ENCODE assay signal across 14 cellular contexts in genomic region chr17:74276561-74277009, GRCh38. TPM values are rescaled to one million over a fixed set of nuclear protein-coding genes. Genes with fewer than 3 reads are reported as not detected.
DNase-seq lines count a peak whose midpoint lies in the region; TF ChIP-seq lines count a peak whose summit lies in the region.
"Had no signal": no experiment of that assay in that cellular context is flagged by ENCODE, and none has a peak within 500 bp of the region (broad histone marks: within the 10 kb centered on the region; RNA-seq: fewer than 3 reads in every experiment).

No MANE protein-coding gene starts in this region.

- no peaks in the 10 kb centered on the region for H3K36me3 ChIP-seq in tibial nerve
- H3K36me3 ChIP-seq: HAP-1 had no signal

- no peak for TF ChIP-seq POLR2A in tibial nerve (IDR thresholded peaks at IDR 0.05)

- no peaks in the 10 kb centered on the region for H3K9me3 ChIP-seq in tibial nerve
- H3K9me3 ChIP-seq: HAP-1 had no signal

- TF ChIP-seq EP300 in tibial nerve (IDR thresholded peaks at IDR 0.05): peak in 1 of 2 donors; percentile 58

- H3K4me1 Mint-ChIP-seq in activated naive CD4-positive, alpha-beta T cell treated with anti-CD3 and anti-CD28 coated beads, Interleukin-2, amount 10 ng/mL, durations not matched to agents 7 days and 5 days: peaks cover 82% of the 10 kb centered on the region
- peaks cover 65% of the 10 kb centered on the region for H3K4me1 Mint-ChIP-seq in dendritic cell treated with granulocyte-macrophage colony-stimulating factor and Interleukin-4, amounts not matched to agents 40 ng/mL and 50 ng/mL, for 4 days (ENCODE audit: low read depth)

- peak overlapping the region; percentile 9 for H3K27ac Mint-ChIP-seq in activated naive CD4-positive, alpha-beta T cell treated with anti-CD3 and anti-CD28 coated beads, Interleukin-2, amount 10 ng/mL, durations not matched to agents 7 days and 5 days
- H3K27ac Mint-ChIP-seq in dendritic cell treated with granulocyte-macrophage colony-stimulating factor and Interleukin-4, amounts not matched to agents 40 ng/mL and 50 ng/mL, for 4 days: peak overlapping the region; percentile 50

- no peak overlapping the region for H3K4me3 Mint-ChIP-seq in activated naive CD4-positive, alpha-beta T cell treated with anti-CD3 and anti-CD28 coated beads, Interleukin-2, amount 10 ng/mL, durations not matched to agents 7 days and 5 days
- no peak overlapping the region for H3K4me3 Mint-ChIP-seq in dendritic cell treated with granulocyte-macrophage colony-stimulating factor and Interleukin-4, amounts not matched to agents 40 ng/mL and 50 ng/mL, for 4 days

- no peak overlapping the region for H3K4me3 ChIP-seq in tibial nerve
- H3K4me3 ChIP-seq: HAP-1 had no signal

- peaks cover 39% of the 10 kb centered on the region for H3K27me3 Mint-ChIP-seq in activated naive CD4-positive, alpha-beta T cell treated with anti-CD3 and anti-CD28 coated beads, Interleukin-2, amount 10 ng/mL, durations not matched to agents 7 days and 5 days
- peaks cover 47% of the 10 kb centered on the region for H3K27me3 Mint-ChIP-seq in dendritic cell treated with granulocyte-macrophage colony-stimulating factor and Interleukin-4, amounts not matched to agents 40 ng/mL and 50 ng/mL, for 4 days

- H3K4me1 ChIP-seq in tibial nerve: peaks cover 0 to 60% (median 40%) of the 10 kb centered on the region in 4 donors
- H3K4me1 ChIP-seq: HAP-1 had no signal

- peaks cover 5% of the 10 kb centered on the region for H3K36me3 Mint-ChIP-seq in activated naive CD4-positive, alpha-beta T cell treated with anti-CD3 and anti-CD28 coated beads, Interleukin-2, amount 10 ng/mL, durations not matched to agents 7 days and 5 days
- H3K36me3 Mint-ChIP-seq in dendritic cell treated with granulocyte-macrophage colony-stimulating factor and Interleukin-4, amounts not matched to agents 40 ng/mL and 50 ng/mL, for 4 days (ENCODE audit: low read depth): no peaks in the 10 kb centered on the region

- 19 to 37% methylated on average over 5 of the region's 5 CpGs for WGBS in tibial nerve, 2 donors

- H3K27me3 ChIP-seq in tibial nerve: no peaks in the 10 kb centered on the region

- H3K9me3 Mint-ChIP-seq in activated naive CD4-positive, alpha-beta T cell treated with anti-CD3 and anti-CD28 coated beads, Interleukin-2, amount 10 ng/mL, durations not matched to agents 7 days and 5 days: no peaks in the 10 kb centered on the region
- no peaks in the 10 kb centered on the region for H3K9me3 Mint-ChIP-seq in dendritic cell treated with granulocyte-macrophage colony-stimulating factor and Interleukin-4, amounts not matched to agents 40 ng/mL and 50 ng/mL, for 4 days

- CTCF ChIA-PET in activated naive CD4-positive, alpha-beta T cell treated with anti-CD3 and anti-CD28 coated beads, Interleukin-2, amount 10 ng/mL, durations not matched to agents 7 days and 5 days (lab: Charles Lee): no interaction called here

- intact Hi-C loops in dendritic cell treated with granulocyte-macrophage colony-stimulating factor and Interleukin-4, amounts not matched to agents 40 ng/mL and 50 ng/mL, for 4 days (cut with micrococcal nuclease): no loop called here

- TF ChIP-seq CTCF in tibial nerve (IDR thresholded peaks at IDR 0.05): no peak

- DNase-seq in activated naive CD4-positive, alpha-beta T cell treated with anti-CD3 and anti-CD28 coated beads, Interleukin-2, amount 10 ng/mL, durations not matched to agents 7 days and 5 days: no peak
- DNase-seq in activated naive CD4-positive, alpha-beta T cell treated with anti-CD3 and anti-CD28 coated beads, Interleukin-2, amount 50 U/mL, for 16 hours: no peak
- DNase-seq in midbrain (lab: John Stamatoyannopoulos, UW): peak; percentile 84
- DNase-seq in tibial nerve (ENCODE audit: low spot score in 2 of 2): peak; percentile 36 to 52
- DNase-seq in RPMI8226: no peak
- DNase-seq in NCI-H1436 (lab: John Stamatoyannopoulos, UW): no peak
- no peak for DNase-seq in NCI-H510A (lab: John Stamatoyannopoulos, UW)
- DNase-seq: NCI-H345, SIG-M5 had no signal

- H3K27ac ChIP-seq in tibial nerve: peak overlapping the region; percentile 23 to 84 (median 72)
- H3K27ac ChIP-seq: epithelial cell of prostate, KMS-11 had no signal

RNA-seq across cellular contexts. Expression of gene DNAI2, which starts 2.6 kb away (rescaled TPM):
- under 1 TPM in 1 of 4 donors, not detected in 3; 0.60 TPM for total RNA-seq in tibial nerve
- total RNA-seq: renal cortical epithelial cell had no signal

RNA-seq across cellular contexts. Expression of gene KIF19, which starts 49.4 kb away (rescaled TPM):
- total RNA-seq in tibial nerve: 100 to 1,000 TPM in 3 of 4 donors, 10 to 100 TPM in 1; 77.4 to 211 (median 117) TPM
- total RNA-seq: renal cortical epithelial cell had no signal

Comparison
In these comparisons a context has a peak if more than half of its experiments do, and no peak if none do; other contexts are left out.
1. DNase-seq: peak in midbrain (single experiment) and tibial nerve (2 of 2); none in activated naive CD4-positive, alpha-beta T cell treated with anti-CD3 and anti-CD28 coated beads, Interleukin-2, amount 10 ng/mL, durations not matched to agents 7 days and 5 days (single experiment), activated naive CD4-positive, alpha-beta T cell treated with anti-CD3 and anti-CD28 coated beads, Interleukin-2, amount 50 U/mL, for 16 hours (single experiment), RPMI8226 (single experiment), NCI-H1436 (single experiment) and NCI-H510A (single experiment).